14 cellular contexts compared by ENCODE assay signal in the genomic region with DNA sequence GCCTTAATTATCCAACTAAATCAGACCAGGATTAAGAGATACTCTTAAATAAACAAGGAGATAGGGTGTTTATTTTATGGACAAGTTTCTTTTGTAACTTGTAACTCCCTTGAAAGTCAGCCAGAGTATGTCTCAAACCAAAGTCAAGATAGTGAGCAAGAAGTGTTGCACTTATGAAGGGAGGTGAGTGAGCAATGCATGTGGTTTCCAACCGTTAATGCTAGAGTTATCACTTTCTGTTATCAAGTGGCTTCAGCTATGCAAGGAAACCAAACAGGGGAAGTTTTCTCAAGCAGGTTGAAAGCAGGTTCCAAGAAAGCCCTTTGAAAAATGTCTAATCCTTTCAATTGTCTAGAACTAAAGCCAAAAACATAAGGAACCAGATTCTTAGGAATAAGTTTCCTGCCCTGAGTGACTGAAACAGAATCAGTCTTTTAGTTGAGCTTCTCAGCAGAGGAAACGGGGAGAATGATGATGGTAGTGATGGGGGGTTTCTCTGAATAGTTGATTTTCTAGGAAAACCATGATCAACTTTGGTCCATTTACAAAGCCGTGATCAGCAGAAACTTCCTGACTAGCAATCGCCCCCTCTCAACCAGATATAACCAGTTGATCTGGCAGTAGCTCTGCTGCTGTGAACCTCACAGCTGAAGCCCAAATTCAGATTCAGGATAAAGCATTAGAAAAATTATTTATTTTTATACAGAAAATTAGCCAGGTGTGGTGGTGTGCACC.
DNase-seq lines count a peak whose midpoint lies in the region; ATAC-seq, FAIRE-seq and TF ChIP-seq lines count a peak whose summit lies in the region.
"Had no signal": no experiment of that assay in that cellular context is flagged by ENCODE, and none has a peak within 500 bp of the region (broad histone marks: within the 10 kb centered on the region; RNA-seq: fewer than 3 reads in every experiment).

No MANE protein-coding gene starts in this region.

- H3K9me3 ChIP-seq in adrenal gland (replicated peaks in 1 of 3) (no peaks in the 10 kb centered on the region), HepG2 (ENCODE audit: low read length) (no peaks in the 10 kb centered on the region)
- H3K9me3 ChIP-seq: SK-N-SH, spleen had no signal

- no peak for FAIRE-seq in RCC 7860 (lab: Jason Lieb, UNC)
- FAIRE-seq in HepG2 (lab: Jason Lieb, UNC) = no peak
- FAIRE-seq: endothelial cell of umbilical vein had no signal

- no peaks in the 10 kb centered on the region for H3K4me1 ChIP-seq in adrenal gland (replicated peaks in 1 of 2)
- peaks cover 19% of the 10 kb centered on the region for H3K4me1 ChIP-seq in HepG2 (ENCODE audit: insufficient read depth, low read length)

- TF ChIP-seq CTCF in GM13977 (IDR thresholded peaks at IDR 0.05; ENCODE audit: extremely low read depth, insufficient read depth, missing control alignments) (no peak), adrenal gland (IDR thresholded peaks at IDR 0.05) (no peak), HepG2 (CRISPR knock-in tag; IDR thresholded peaks at IDR 0.05) (no peak)

- WGBS in adrenal gland, 4 donors = 65 to 79% (median 70%) methylated on average over 4 of the region's 4 CpGs
- WGBS in HepG2 (ENCODE audit: low lambda C conversion rate) = 37% methylated on average over 4 of the region's 4 CpGs

- intact Hi-C loops in adrenal gland (cut with DNase I) (no loop called here), HepG2 (cut with micrococcal nuclease; ENCODE audit: unreplicated experiment) (no loop called here)

- H3K27me3 ChIP-seq in adrenal gland = no peaks in the 10 kb centered on the region
- H3K27me3 ChIP-seq in HepG2 (ENCODE audit: control insufficient read depth in 1 of 2, insufficient read depth in 2 of 2, low read length in 2 of 2) = peaks cover 1 to 5% of the 10 kb centered on the region in 2 experiments; a peak in 3 of 5 replicates
- H3K27me3 ChIP-seq: spleen had no signal

- TF ChIP-seq RAD21 in HepG2 (CRISPR knock-in tag; IDR thresholded peaks at IDR 0.05) = no peak

- TF ChIP-seq POLR2A in adrenal gland (IDR thresholded peaks at IDR 0.05) (no peak), HepG2 (IDR thresholded peaks at IDR 0.05; ENCODE audit: insufficient read depth in 1 of 2, low read depth in 2 of 2, low read length in 2 of 2) (no peak)

- H3K36me3 ChIP-seq in adrenal gland (replicated peaks in 1 of 2) (no peaks in the 10 kb centered on the region), HepG2 (replicated peaks in 1 of 2; ENCODE audit: control insufficient read depth in 1 of 2, insufficient read depth in 2 of 2, low read length in 2 of 2) (no peaks in the 10 kb centered on the region)
- H3K36me3 ChIP-seq: spleen had no signal

- H3K79me2 ChIP-seq in HepG2 (ENCODE audit: insufficient read depth, low read length) = no peaks in the 10 kb centered on the region

- no peak overlapping the region for H2AFZ ChIP-seq in HepG2 (ENCODE audit: low read length)

- CTCF ChIA-PET in HepG2 (lab: Yijun Ruan, JAX; ENCODE audit: low intra/inter-chr PET ratio, low total read pairs) = no interaction called here

- no peak overlapping the region for H3K4me2 ChIP-seq in HepG2 (ENCODE audit: low read depth, low read length)
- H3K4me2 ChIP-seq: SK-N-SH had no signal

- H3K4me3 ChIP-seq in adrenal gland = no peak overlapping the region
- no peak overlapping the region for H3K4me3 ChIP-seq in HepG2 (replicated peaks in 1 of 3; ENCODE audit: insufficient read depth in 1 of 3, low read depth in 2 of 3, low read length in 3 of 3)
- H3K4me3 ChIP-seq: spleen had no signal

- H3K9ac ChIP-seq in HepG2 (ENCODE audit: insufficient read depth, low read depth, low read length) = no peak overlapping the region
- H3K9ac ChIP-seq: SK-N-SH had no signal

- in situ Hi-C loops in GM13977 (cut with MboI; ENCODE audit: low pct_unique_long_range_greater_than_20kb, low sequenced_read_pairs, unreplicated experiment) = loop anchor here (25.0 kb wide), 1 partner anchor 148 kb away; no protein-coding TSS in a partner anchor
- in situ Hi-C loops in HepG2 (cut with HindIII; ENCODE audit: extremely low pct_ligation_motif_present, low pct_unique_long_range_greater_than_20kb) = no loop called here

- H3K27ac ChIP-seq in adrenal gland (no peak overlapping the region), HepG2 (ENCODE audit: extremely low read length, insufficient read depth, low read length) (no peak overlapping the region)

- peak; percentile 41 for DNase-seq in GM13977 (ENCODE audit: low spot score)
- DNase-seq in RCC 7860 (ENCODE audit: low spot score) = peak; percentile 5
- DNase-seq in kidney glomerular epithelial cell (lab: John Stamatoyannopoulos, UW) = peak; percentile 21
- DNase-seq in adrenal gland = no peak
- DNase-seq in HepG2 (ENCODE audit: low spot score) = no peak
- DNase-seq: COR-L47, HCEC 1CT, NCI-H2171, SK-N-SH, spleen had no signal

- POLR2A ChIA-PET in HepG2 (lab: Yijun Ruan, JAX) = no interaction called here

- no TSS peak for BruUV-seq in HepG2 (replicated peaks; lab: Mats Ljungman, UMichigan)

- no peaks in the 10 kb centered on the region for H4K20me1 ChIP-seq in HepG2 (ENCODE audit: insufficient read depth, low read length)

- ATAC-seq in HG02759 (IDR thresholded peaks at IDR 0.05; ENCODE audit: unreplicated experiment) = peak; percentile 31
- no peak for ATAC-seq in HepG2
- no peak for ATAC-seq in GM21529 (IDR thresholded peaks at IDR 0.05; ENCODE audit: unreplicated experiment)
- no peak for ATAC-seq in HG03025 (IDR thresholded peaks at IDR 0.05; ENCODE audit: low FRiP score, unreplicated experiment)

- no peak for TF ChIP-seq EP300 in HepG2 (IDR thresholded peaks at IDR 0.05; ENCODE audit: low read depth in 2 of 2, low read length in 2 of 2)
- no peak for TF ChIP-seq EP300 in HepG2 (CRISPR knock-in tag; IDR thresholded peaks at IDR 0.05; ENCODE audit: borderline replicate concordance)

TF ChIP-seq in HepG2, 621 proteins besides CTCF, POLR2A, EP300 and RAD21:
- TF ChIP-seq, protein P1, sequence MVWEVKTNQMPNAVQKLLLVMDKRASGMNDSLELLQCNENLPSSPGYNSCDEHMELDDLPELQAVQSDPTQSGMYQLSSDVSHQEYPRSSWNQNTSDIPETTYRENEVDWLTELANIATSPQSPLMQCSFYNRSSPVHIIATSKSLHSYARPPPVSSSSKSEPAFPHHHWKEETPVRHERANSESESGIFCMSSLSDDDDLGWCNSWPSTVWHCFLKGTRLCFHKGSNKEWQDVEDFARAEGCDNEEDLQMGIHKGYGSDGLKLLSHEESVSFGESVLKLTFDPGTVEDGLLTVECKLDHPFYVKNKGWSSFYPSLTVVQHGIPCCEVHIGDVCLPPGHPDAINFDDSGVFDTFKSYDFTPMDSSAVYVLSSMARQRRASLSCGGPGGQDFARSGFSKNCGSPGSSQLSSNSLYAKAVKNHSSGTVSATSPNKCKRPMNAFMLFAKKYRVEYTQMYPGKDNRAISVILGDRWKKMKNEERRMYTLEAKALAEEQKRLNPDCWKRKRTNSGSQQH (CRISPR knock-in tag; IDR thresholded peaks at IDR 0.05; ENCODE audit: low read depth) = no peak
- no peak for TF ChIP-seq ZNF562 (CRISPR knock-in tag; IDR thresholded peaks at IDR 0.05; ENCODE audit: borderline replicate concordance)
- no peak for TF ChIP-seq ZNF333 (CRISPR knock-in tag; IDR thresholded peaks at IDR 0.05; ENCODE audit: borderline replicate concordance)

Comparison
In these comparisons a context has a peak if more than half of its experiments do, and no peak if none do; other contexts are left out.
1. DNase-seq: peak in GM13977 (single experiment), RCC 7860 (single experiment) and kidney glomerular epithelial cell (single experiment); none in adrenal gland (0 of 7) and HepG2 (single experiment).